Comparison of ENCODE assay signal across 1 cellular context in the genomic region with DNA sequence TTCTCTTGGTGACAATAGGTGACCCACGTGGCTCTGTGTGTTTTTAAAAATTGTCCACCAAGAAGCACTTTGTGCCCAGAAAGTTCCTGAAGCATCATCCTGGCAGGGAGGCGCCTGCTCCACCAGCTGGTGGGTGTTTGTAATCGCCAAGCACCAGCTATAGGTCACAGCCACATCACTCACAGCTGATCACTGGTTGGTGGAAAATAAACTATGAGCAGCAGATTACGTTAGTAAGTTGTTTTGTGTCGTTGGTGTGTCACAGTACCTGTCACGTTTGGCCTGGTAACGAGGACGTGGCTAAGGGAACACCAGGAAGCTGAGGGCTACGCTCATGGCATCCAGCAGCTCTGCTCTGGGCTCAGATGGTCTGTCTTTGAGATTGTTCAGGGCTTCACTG.
TF ChIP-seq lines count a peak whose summit lies in the region.

No MANE protein-coding gene starts in this region.

TF ChIP-seq in GM23338, 12 proteins besides CTCF, POLR2A, EP300 and RAD21 (continued from another document):
- TF ChIP-seq, protein P1, sequence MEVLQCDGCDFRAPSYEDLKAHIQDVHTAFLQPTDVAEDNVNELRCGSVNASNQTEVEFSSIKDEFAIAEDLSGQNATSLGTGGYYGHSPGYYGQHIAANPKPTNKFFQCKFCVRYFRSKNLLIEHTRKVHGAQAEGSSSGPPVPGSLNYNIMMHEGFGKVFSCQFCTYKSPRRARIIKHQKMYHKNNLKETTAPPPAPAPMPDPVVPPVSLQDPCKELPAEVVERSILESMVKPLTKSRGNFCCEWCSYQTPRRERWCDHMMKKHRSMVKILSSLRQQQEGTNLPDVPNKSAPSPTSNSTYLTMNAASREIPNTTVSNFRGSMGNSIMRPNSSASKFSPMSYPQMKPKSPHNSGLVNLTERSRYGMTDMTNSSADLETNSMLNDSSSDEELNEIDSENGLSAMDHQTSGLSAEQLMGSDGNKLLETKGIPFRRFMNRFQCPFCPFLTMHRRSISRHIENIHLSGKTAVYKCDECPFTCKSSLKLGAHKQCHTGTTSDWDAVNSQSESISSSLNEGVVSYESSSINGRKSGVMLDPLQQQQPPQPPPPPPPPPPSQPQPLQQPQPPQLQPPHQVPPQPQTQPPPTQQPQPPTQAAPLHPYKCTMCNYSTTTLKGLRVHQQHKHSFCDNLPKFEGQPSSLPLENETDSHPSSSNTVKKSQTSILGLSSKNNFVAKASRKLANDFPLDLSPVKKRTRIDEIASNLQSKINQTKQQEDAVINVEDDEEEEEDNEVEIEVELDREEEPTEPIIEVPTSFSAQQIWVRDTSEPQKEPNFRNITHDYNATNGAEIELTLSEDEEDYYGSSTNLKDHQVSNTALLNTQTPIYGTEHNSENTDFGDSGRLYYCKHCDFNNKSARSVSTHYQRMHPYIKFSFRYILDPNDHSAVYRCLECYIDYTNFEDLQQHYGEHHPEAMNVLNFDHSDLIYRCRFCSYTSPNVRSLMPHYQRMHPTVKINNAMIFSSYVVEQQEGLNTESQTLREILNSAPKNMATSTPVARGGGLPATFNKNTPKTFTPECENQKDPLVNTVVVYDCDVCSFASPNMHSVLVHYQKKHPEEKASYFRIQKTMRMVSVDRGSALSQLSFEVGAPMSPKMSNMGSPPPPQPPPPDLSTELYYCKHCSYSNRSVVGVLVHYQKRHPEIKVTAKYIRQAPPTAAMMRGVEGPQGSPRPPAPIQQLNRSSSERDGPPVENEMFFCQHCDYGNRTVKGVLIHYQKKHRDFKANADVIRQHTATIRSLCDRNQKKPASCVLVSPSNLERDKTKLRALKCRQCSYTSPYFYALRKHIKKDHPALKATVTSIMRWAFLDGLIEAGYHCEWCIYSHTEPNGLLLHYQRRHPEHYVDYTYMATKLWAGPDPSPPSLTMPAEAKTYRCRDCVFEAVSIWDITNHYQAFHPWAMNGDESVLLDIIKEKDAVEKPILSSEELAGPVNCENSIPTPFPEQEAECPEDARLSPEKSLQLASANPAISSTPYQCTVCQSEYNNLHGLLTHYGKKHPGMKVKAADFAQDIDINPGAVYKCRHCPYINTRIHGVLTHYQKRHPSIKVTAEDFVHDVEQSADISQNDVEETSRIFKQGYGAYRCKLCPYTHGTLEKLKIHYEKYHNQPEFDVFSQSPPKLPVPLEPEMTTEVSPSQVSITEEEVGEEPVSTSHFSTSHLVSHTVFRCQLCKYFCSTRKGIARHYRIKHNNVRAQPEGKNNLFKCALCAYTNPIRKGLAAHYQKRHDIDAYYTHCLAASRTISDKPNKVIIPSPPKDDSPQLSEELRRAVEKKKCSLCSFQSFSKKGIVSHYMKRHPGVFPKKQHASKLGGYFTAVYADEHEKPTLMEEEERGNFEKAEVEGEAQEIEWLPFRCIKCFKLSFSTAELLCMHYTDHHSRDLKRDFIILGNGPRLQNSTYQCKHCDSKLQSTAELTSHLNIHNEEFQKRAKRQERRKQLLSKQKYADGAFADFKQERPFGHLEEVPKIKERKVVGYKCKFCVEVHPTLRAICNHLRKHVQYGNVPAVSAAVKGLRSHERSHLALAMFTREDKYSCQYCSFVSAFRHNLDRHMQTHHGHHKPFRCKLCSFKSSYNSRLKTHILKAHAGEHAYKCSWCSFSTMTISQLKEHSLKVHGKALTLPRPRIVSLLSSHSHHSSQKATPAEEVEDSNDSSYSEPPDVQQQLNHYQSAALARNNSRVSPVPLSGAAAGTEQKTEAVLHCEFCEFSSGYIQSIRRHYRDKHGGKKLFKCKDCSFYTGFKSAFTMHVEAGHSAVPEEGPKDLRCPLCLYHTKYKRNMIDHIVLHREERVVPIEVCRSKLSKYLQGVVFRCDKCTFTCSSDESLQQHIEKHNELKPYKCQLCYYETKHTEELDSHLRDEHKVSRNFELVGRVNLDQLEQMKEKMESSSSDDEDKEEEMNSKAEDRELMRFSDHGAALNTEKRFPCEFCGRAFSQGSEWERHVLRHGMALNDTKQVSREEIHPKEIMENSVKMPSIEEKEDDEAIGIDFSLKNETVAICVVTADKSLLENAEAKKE (CRISPR knock-in tag; IDR thresholded peaks at IDR 0.05), result no peak
- no peak for TF ChIP-seq ZNF331 (CRISPR knock-in tag; IDR thresholded peaks at IDR 0.05; ENCODE audit: low read depth)
- TF ChIP-seq, protein P2, sequence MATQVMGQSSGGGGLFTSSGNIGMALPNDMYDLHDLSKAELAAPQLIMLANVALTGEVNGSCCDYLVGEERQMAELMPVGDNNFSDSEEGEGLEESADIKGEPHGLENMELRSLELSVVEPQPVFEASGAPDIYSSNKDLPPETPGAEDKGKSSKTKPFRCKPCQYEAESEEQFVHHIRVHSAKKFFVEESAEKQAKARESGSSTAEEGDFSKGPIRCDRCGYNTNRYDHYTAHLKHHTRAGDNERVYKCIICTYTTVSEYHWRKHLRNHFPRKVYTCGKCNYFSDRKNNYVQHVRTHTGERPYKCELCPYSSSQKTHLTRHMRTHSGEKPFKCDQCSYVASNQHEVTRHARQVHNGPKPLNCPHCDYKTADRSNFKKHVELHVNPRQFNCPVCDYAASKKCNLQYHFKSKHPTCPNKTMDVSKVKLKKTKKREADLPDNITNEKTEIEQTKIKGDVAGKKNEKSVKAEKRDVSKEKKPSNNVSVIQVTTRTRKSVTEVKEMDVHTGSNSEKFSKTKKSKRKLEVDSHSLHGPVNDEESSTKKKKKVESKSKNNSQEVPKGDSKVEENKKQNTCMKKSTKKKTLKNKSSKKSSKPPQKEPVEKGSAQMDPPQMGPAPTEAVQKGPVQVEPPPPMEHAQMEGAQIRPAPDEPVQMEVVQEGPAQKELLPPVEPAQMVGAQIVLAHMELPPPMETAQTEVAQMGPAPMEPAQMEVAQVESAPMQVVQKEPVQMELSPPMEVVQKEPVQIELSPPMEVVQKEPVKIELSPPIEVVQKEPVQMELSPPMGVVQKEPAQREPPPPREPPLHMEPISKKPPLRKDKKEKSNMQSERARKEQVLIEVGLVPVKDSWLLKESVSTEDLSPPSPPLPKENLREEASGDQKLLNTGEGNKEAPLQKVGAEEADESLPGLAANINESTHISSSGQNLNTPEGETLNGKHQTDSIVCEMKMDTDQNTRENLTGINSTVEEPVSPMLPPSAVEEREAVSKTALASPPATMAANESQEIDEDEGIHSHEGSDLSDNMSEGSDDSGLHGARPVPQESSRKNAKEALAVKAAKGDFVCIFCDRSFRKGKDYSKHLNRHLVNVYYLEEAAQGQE (IDR thresholded peaks at IDR 0.05; ENCODE audit: unreplicated experiment), result no peak
